In genomic region chr17:6757747-6758146, GRCh38 we compare ENCODE assay signal across 23 cellular contexts. TPM values are rescaled to one million over a fixed set of nuclear protein-coding genes. Genes with fewer than 3 reads are reported as not detected.
DNase-seq lines count a peak whose midpoint lies in the region; ATAC-seq, FAIRE-seq and TF ChIP-seq lines count a peak whose summit lies in the region.
"Had no signal": no experiment of that assay in that cellular context is flagged by ENCODE, and none has a peak within 500 bp of the region (broad histone marks: within the 10 kb centered on the region; RNA-seq: fewer than 3 reads in every experiment).

No MANE protein-coding gene starts in this region.

- no peak for FAIRE-seq in H1 (lab: Jason Lieb, UNC)
- FAIRE-seq: H54, K562, pancreas had no signal

- POLR2A ChIA-PET in H1 (lab: Charles Lee; ENCODE audit: partially characterized antibody): no interaction called here

- H2BK15ac ChIP-seq in H1 (ENCODE audit: low read length): peak overlapping the region; percentile 92; the same call in 1 of the 2 replicates

- TF ChIP-seq POLR2A in H1 (IDR thresholded peaks at IDR 0.05; ENCODE audit: control extremely low read depth in 1 of 2, low read depth in 2 of 2, low read length in 2 of 2): no peak
- TF ChIP-seq POLR2A in GM18505 (IDR thresholded peaks at IDR 0.05; ENCODE audit: borderline replicate concordance, extremely low read depth, insufficient read depth, insufficient read length): no peak

- no peak overlapping the region for H2BK5ac ChIP-seq in H1 (ENCODE audit: low read depth, low read length)

- no peak overlapping the region for H4K5ac ChIP-seq in H1 (ENCODE audit: insufficient read length, low read depth, low read length)

- H3K27ac ChIP-seq in heart right ventricle (peak overlapping the region in 5 of 10 donors; percentile 93 to 97 (median 96)), KOPT-K1 (ENCODE audit: low read depth, low read length, poor library complexity, severe bottlenecking) (peak overlapping the region; percentile 81), H1 (ENCODE audit: low read depth, low read length) (no peak overlapping the region)
- H3K27ac ChIP-seq: HL-60, pancreas had no signal

- no peak for TF ChIP-seq RAD21 in H1 (IDR thresholded peaks at IDR 0.05 in 1 of 2, conservative IDR thresholded peaks at IDR 0.05 in 1 of 2; ENCODE audit: low read depth in 2 of 2, low read length in 2 of 2)

- no peak overlapping the region for H2BK20ac ChIP-seq in H1 (ENCODE audit: low read length)

- no peaks in the 10 kb centered on the region for H4K20me1 ChIP-seq in H1 (replicated peaks in 1 of 2; ENCODE audit: control insufficient read depth in 1 of 2, insufficient read depth in 2 of 2, low read length in 2 of 2)

- CTCF ChIA-PET in H1 (lab: Charles Lee; ENCODE audit: partially characterized antibody): interaction anchor here (0.8 to 1.6 kb wide), 5 partner anchors 15 to 135 kb away, joined by 3 to 6 read pairs (median 3); no protein-coding TSS in a partner anchor

- 0 out of 2 replicates have a peak, but pooled peaks cover 2% of the 10 kb centered on the region for H3K23me2 ChIP-seq in H1 (ENCODE audit: low read depth, low read length)

- H2AFZ ChIP-seq in H1 (ENCODE audit: low read length): no peak overlapping the region

- DNase-seq in heart right ventricle: no peak
- no peak for DNase-seq in left ventricle myocardium superior
- DNase-seq in H1 (ENCODE audit: low read depth in 1 of 2, low spot score in 2 of 2): no peak
- no peak for DNase-seq in stimulated activated naive CD8-positive, alpha-beta T cell treated with anti-CD3 and anti-CD28 coated beads, Interleukin-15, amount 100 ng/mL, for 72 hours
- no peak for DNase-seq in stimulated activated CD4-positive, alpha-beta T cell treated with anti-CD3 and anti-CD28 coated beads, Interleukin-4, amount 100 ng/mL, for 1 hour
- no peak for DNase-seq in COLO668 (lab: John Stamatoyannopoulos, UW; ENCODE audit: unreplicated experiment)
- DNase-seq: activated effector memory CD4-positive, alpha-beta T cell treated with Interleukin-2 at 50 U/mL for 16 hours; foreskin melanocyte; left cardiac atrium; MV-4-11; NCI-H2081; NCI-H510A; pancreas; SIG-M5; stimulated activated CD4-positive, alpha-beta T cell treated with anti-CD3 and anti-CD28 coated beads, Interleukin-4, amount 100 ng/mL, for 24 hours; T1000 had no signal

- H3K23ac ChIP-seq in H1 (ENCODE audit: insufficient read length): no peak overlapping the region

- no peak overlapping the region for H3K18ac ChIP-seq in H1 (ENCODE audit: extremely low read depth, low read length)

- H3K4me1 Mint-ChIP-seq in stimulated activated naive CD8-positive, alpha-beta T cell treated with anti-CD3 and anti-CD28 coated beads, Interleukin-15, amount 100 ng/mL, for 72 hours: peaks cover 59% of the 10 kb centered on the region

- TF ChIP-seq EP300 in H1 (IDR thresholded peaks at IDR 0.05; ENCODE audit: borderline replicate concordance in 1 of 2, low read depth in 2 of 2, low read length in 2 of 2): no peak

- H3K27me3 ChIP-seq in heart right ventricle: no peaks in the 10 kb centered on the region
- no peaks in the 10 kb centered on the region; a peak in 1 of 7 replicates for H3K27me3 ChIP-seq in H1 (replicated peaks in 1 of 4; ENCODE audit: control insufficient read depth in 3 of 4, extremely low read depth in 1 of 4, insufficient read depth in 3 of 4, low read length in 3 of 4)
- H3K27me3 ChIP-seq: pancreas had no signal

- no peak overlapping the region for H3K4ac ChIP-seq in H1 (replicated peaks; ENCODE audit: insufficient read length, low read depth, low read length)

- 88 to 90% methylated on average over 2 of the region's 2 CpGs for whole genome bisulfite sequencing in heart right ventricle, 2 donors
- WGBS in H1 (ENCODE audit: extremely low coverage in 1 of 2, insufficient coverage in 1 of 2, insufficient read length in 1 of 2, insufficient replicate concordance in 2 of 2, low coverage in 1 of 2, low lambda C conversion rate in 2 of 2, missing lambda C conversion rate in 1 of 2), 2 experiments: 91% methylated on average over 2 of the region's 2 CpGs; no CpG with 5 or more reads in 1 of the 2 experiments

- no peak overlapping the region for H3K4me2 ChIP-seq in H1 (ENCODE audit: insufficient read depth in 1 of 2, low read depth in 2 of 2, low read length in 2 of 2)

- no peak overlapping the region for H3K9ac ChIP-seq in H1 (replicated peaks in 1 of 4; ENCODE audit: extremely low read depth in 1 of 4, low read depth in 3 of 4, low read length in 3 of 4)

- H3K4me3 ChIP-seq in heart right ventricle: peak overlapping the region in 7 of 10 donors; percentile 36 to 80 (median 71)
- no peak overlapping the region for H3K4me3 ChIP-seq in H1 (ENCODE audit: extremely low read depth in 1 of 4, insufficient read depth in 2 of 4, low read depth in 3 of 4, low read length in 4 of 4)
- H3K4me3 ChIP-seq: K562, pancreas had no signal

- no peak overlapping the region for H3K14ac ChIP-seq in H1 (ENCODE audit: insufficient read length)

- no peaks in the 10 kb centered on the region for H3K79me2 ChIP-seq in H1 (ENCODE audit: control insufficient read depth in 1 of 2, insufficient read depth in 2 of 2, low read length in 2 of 2)

- H3K9me3 ChIP-seq in heart right ventricle (no peaks in the 10 kb centered on the region), KOPT-K1 (ENCODE audit: insufficient read depth, low read length, poor library complexity, severe bottlenecking) (no peaks in the 10 kb centered on the region), H1 (ENCODE audit: insufficient read depth in 2 of 2, low read depth in 1 of 2, low read length in 1 of 2) (no peaks in the 10 kb centered on the region)
- H3K9me3 ChIP-seq: pancreas had no signal

- no peak overlapping the region for H2AK5ac ChIP-seq in H1 (ENCODE audit: low read depth, low read length)

- peak overlapping the region; percentile 30 to 61 for H3K27ac Mint-ChIP-seq in stimulated activated naive CD8-positive, alpha-beta T cell treated with anti-CD3 and anti-CD28 coated beads, Interleukin-15, amount 100 ng/mL, for 72 hours
- H3K27ac Mint-ChIP-seq: brain had no signal

- H4K8ac ChIP-seq in H1 (ENCODE audit: extremely low read depth, insufficient read depth, low read length): no peak overlapping the region

- H3K9me3 Mint-ChIP-seq in stimulated activated naive CD8-positive, alpha-beta T cell treated with anti-CD3 and anti-CD28 coated beads, Interleukin-15, amount 100 ng/mL, for 72 hours: no peaks in the 10 kb centered on the region

- no peaks in the 10 kb centered on the region for H3K27me3 Mint-ChIP-seq in stimulated activated naive CD8-positive, alpha-beta T cell treated with anti-CD3 and anti-CD28 coated beads, Interleukin-15, amount 100 ng/mL, for 72 hours

- peak overlapping the region; percentile 41 to 69 for H3K4me3 Mint-ChIP-seq in stimulated activated naive CD8-positive, alpha-beta T cell treated with anti-CD3 and anti-CD28 coated beads, Interleukin-15, amount 100 ng/mL, for 72 hours
- H3K4me3 Mint-ChIP-seq: brain had no signal

- no peak overlapping the region for H4K91ac ChIP-seq in H1 (replicated peaks; ENCODE audit: insufficient read length, low read length)

- ATAC-seq in heart right ventricle (no peak), left ventricle myocardium superior (no peak), GM18505 (IDR thresholded peaks at IDR 0.05; ENCODE audit: unreplicated experiment) (no peak)
- no peak for ATAC-seq in stimulated activated naive CD8-positive, alpha-beta T cell treated with anti-CD3 and anti-CD28 coated beads, Interleukin-15, amount 100 ng/mL, for 72 hours
- ATAC-seq: K562, left cardiac atrium, pancreas had no signal

- H3K79me1 ChIP-seq in H1 (ENCODE audit: low read depth, low read length): no peaks in the 10 kb centered on the region

- peaks cover 11 to 60% (median 37%) of the 10 kb centered on the region in 9 donors for H3K4me1 ChIP-seq in heart right ventricle
- peaks cover 0 to 9% (median 2%) of the 10 kb centered on the region in 4 experiments; a peak in 3 of 7 replicates for H3K4me1 ChIP-seq in H1 (replicated peaks in 1 of 4; ENCODE audit: control insufficient read depth in 3 of 4, insufficient read depth in 4 of 4, low read length in 3 of 4)
- H3K4me1 ChIP-seq: pancreas had no signal

- H3K36me3 ChIP-seq in heart right ventricle (peaks cover 0 to 52% (median 26%) of the 10 kb centered on the region in 9 donors), KOPT-K1 (ENCODE audit: insufficient read depth, low read length) (peaks cover 46% of the 10 kb centered on the region), H1 (ENCODE audit: control insufficient read depth in 2 of 4, insufficient read depth in 4 of 4, low read length in 3 of 4) (no peaks in the 10 kb centered on the region)
- H3K36me3 ChIP-seq: pancreas had no signal

- no peak for TF ChIP-seq CTCF in heart right ventricle (IDR thresholded peaks at IDR 0.05)
- TF ChIP-seq CTCF in H1 (IDR thresholded peaks at IDR 0.05; ENCODE audit: control extremely low read depth in 1 of 3, insufficient read depth in 1 of 3, low read depth in 1 of 3, low read length in 3 of 3): no peak

- H3K56ac ChIP-seq in H1 (replicated peaks; ENCODE audit: insufficient read length, low read depth, low read length): no peak overlapping the region

- peak overlapping the region; percentile 50; the same call in 1 of the 2 replicates for H2BK12ac ChIP-seq in H1 (ENCODE audit: low read depth, low read length)

- intact Hi-C loops in heart right ventricle (cut with DNase I) (loop anchor here in 6 of 10 donors (5.0 to 10.0 kb wide), 4 partner anchors 85 to 267 kb away; partner anchors contain the start of genes RNASEK (in 5 of the 6) and BCL6B (in 1 of the 6)), left ventricle myocardium superior (cut with micrococcal nuclease) (no loop called here)

- no peak overlapping the region for H2BK120ac ChIP-seq in H1 (replicated peaks; ENCODE audit: low read depth, low read length)

RNA-seq across cellular contexts. Expression of gene XAF1, which starts 1.9 kb away (rescaled TPM):
- total RNA-seq in heart right ventricle: 10 to 100 TPM; 12.8 to 59.8 (median 28.1) TPM
- 10 to 100 TPM; 12.4 to 94.8 TPM for polyA plus RNA-seq in heart right ventricle
- total RNA-seq in left ventricle myocardium superior: 18.7 TPM
- not detected in 2 replicates for total RNA-seq in H1 (2021; fragmentation: NEBNext Ultra II Directional; extraction: Animal tissue kit (Norgen Biotek cat#: 25700))
- not detected in 2 replicates for polyA plus RNA-seq in H1 (2011; rRNA removed)
- polyA plus RNA-seq in H1 (2011; cell fraction: cytosol; rRNA removed): not detected
- polyA plus RNA-seq in H1 (2011; cell fraction: nucleus; rRNA removed): not detected
- polyA plus RNA-seq in H1 (2012, experiment 1 of 2): not detected in 4 replicates
- polyA plus RNA-seq in H1 (2012, experiment 2 of 2): not detected
- polyA plus RNA-seq in H1 (2013, experiment 1 of 2): 0.08 TPM
- 0.06 TPM for polyA plus RNA-seq in H1 (2013, experiment 2 of 2)
- polyA minus RNA-seq in H1 (2011; rRNA and poly(A)+ RNA removed): 0.10 TPM in 1 of 2 replicates, not detected in the other
- not detected for polyA minus RNA-seq in H1 (2011; cell fraction: cytosol; rRNA and poly(A)+ RNA removed)
- polyA minus RNA-seq in H1 (2011; cell fraction: nucleus; rRNA and poly(A)+ RNA removed): not detected

RNA-seq across cellular contexts. Expression of gene FBXO39, which starts 18.3 kb away (rescaled TPM):
- total RNA-seq in heart right ventricle: under 1 TPM in 1 of 10 donors, not detected in 9; 0.26 TPM
- polyA plus RNA-seq in heart right ventricle: under 1 TPM; 0.13 to 0.37 TPM
- not detected for total RNA-seq in left ventricle myocardium superior
- total RNA-seq in H1 (2021; fragmentation: NEBNext Ultra II Directional; extraction: Animal tissue kit (Norgen Biotek cat#: 25700)): 0.22 TPM in 1 of 2 replicates, not detected in the other
- polyA plus RNA-seq in H1 (2011; rRNA removed): 0.12 and 0.17 TPM in 2 replicates
- polyA plus RNA-seq in H1 (2011; cell fraction: cytosol; rRNA removed): 0.08 TPM
- 0.41 TPM for polyA plus RNA-seq in H1 (2011; cell fraction: nucleus; rRNA removed)
- 0.24 TPM in 1 of 4 replicates, not detected in the others for polyA plus RNA-seq in H1 (2012, experiment 1 of 2)
- polyA plus RNA-seq in H1 (2012, experiment 2 of 2): not detected
- polyA plus RNA-seq in H1 (2013, experiment 1 of 2): 0.06 TPM
- polyA plus RNA-seq in H1 (2013, experiment 2 of 2): 0.04 TPM
- polyA minus RNA-seq in H1 (2011; rRNA and poly(A)+ RNA removed): 0.73 and 1.4 TPM in 2 replicates
- not detected for polyA minus RNA-seq in H1 (2011; cell fraction: cytosol; rRNA and poly(A)+ RNA removed)
- polyA minus RNA-seq in H1 (2011; cell fraction: nucleus; rRNA and poly(A)+ RNA removed): 1.6 TPM
- total RNA-seq: K562 had no signal
- polyA plus RNA-seq: K562 had no signal

RNA-seq across cellular contexts. Expression of gene SLC13A5, which starts 44.6 kb away (rescaled TPM):
- total RNA-seq in heart right ventricle: under 1 TPM in 2 of 10 donors, not detected in 8; 0.17 to 0.36 TPM
- under 1 TPM in 1 of 2 donors, not detected in 1; 0.03 TPM for polyA plus RNA-seq in heart right ventricle
- not detected for total RNA-seq in left ventricle myocardium superior
- 1.8 and 2.6 TPM in 2 replicates for total RNA-seq in H1 (2021; fragmentation: NEBNext Ultra II Directional; extraction: Animal tissue kit (Norgen Biotek cat#: 25700))
- polyA plus RNA-seq in H1 (2011; rRNA removed): 2.1 and 3.5 TPM in 2 replicates
- polyA plus RNA-seq in H1 (2011; cell fraction: cytosol; rRNA removed): 3.1 TPM
- 6.6 TPM for polyA plus RNA-seq in H1 (2011; cell fraction: nucleus; rRNA removed)
- 1.2 to 2.7 TPM (median 2.5 TPM) in 4 replicates for polyA plus RNA-seq in H1 (2012, experiment 1 of 2)
- 1.6 TPM for polyA plus RNA-seq in H1 (2012, experiment 2 of 2)
- polyA plus RNA-seq in H1 (2013, experiment 1 of 2): 3.1 TPM
- polyA plus RNA-seq in H1 (2013, experiment 2 of 2): 3.2 TPM
- 6.9 and 9.0 TPM in 2 replicates for polyA minus RNA-seq in H1 (2011; rRNA and poly(A)+ RNA removed)
- 3.5 TPM for polyA minus RNA-seq in H1 (2011; cell fraction: cytosol; rRNA and poly(A)+ RNA removed)
- polyA minus RNA-seq in H1 (2011; cell fraction: nucleus; rRNA and poly(A)+ RNA removed): 6.0 TPM
- total RNA-seq: skeletal muscle tissue had no signal
- polyA plus RNA-seq: K562 had no signal

Comparison
In these comparisons a context has a peak if more than half of its experiments do, and no peak if none do; other contexts are left out.
1. H3K4me3 ChIP-seq: peak in heart right ventricle (7 of 10); none in H1 (0 of 4).
2. RNA of gene XAF1, which starts 1.9 kb away (total RNA-seq): 12.8 to 59.8 TPM in heart right ventricle and 18.7 TPM in left ventricle myocardium superior (single experiment); not detected in H1; every median in the first group is over 10 times any median in the second.